In the genomic region with DNA sequence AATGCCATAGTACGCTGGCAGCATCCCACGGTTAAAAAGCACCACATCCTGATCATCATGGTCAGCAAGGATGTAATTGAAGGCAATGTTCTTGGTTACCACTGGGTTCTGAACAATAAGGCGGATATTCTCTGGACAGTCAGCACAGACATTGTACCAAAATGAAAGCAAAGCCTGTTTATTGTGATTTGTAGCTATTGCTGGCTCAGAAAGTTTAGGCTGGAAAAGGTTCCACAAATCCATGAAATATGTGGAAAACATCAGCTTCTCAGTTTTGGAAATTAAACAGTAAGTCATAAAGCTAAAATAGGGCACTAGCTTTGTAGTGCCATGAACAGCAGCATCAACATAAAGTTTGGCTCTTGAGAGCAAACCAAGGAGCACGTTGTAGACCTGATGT, we compare ENCODE assay signal across 1 cellular context.
A peak's percentile ranks its signal among the peaks of the same experiment; 100 is the strongest.
TF ChIP-seq lines count a peak whose summit lies in the region.

No MANE protein-coding gene starts in this region.

TF ChIP-seq in HepG2, 621 proteins besides CTCF, POLR2A, EP300 and RAD21:
- TF ChIP-seq KDM4B (CRISPR knock-in tag; IDR thresholded peaks at IDR 0.05) (no peak), RBM22 (optimal IDR thresholded peaks at IDR 0.05; ENCODE audit: low read length) (peak; percentile 45), ZNF83 (CRISPR knock-in tag; IDR thresholded peaks at IDR 0.05; ENCODE audit: borderline replicate concordance) (no peak)
- TF ChIP-seq, protein P1, sequence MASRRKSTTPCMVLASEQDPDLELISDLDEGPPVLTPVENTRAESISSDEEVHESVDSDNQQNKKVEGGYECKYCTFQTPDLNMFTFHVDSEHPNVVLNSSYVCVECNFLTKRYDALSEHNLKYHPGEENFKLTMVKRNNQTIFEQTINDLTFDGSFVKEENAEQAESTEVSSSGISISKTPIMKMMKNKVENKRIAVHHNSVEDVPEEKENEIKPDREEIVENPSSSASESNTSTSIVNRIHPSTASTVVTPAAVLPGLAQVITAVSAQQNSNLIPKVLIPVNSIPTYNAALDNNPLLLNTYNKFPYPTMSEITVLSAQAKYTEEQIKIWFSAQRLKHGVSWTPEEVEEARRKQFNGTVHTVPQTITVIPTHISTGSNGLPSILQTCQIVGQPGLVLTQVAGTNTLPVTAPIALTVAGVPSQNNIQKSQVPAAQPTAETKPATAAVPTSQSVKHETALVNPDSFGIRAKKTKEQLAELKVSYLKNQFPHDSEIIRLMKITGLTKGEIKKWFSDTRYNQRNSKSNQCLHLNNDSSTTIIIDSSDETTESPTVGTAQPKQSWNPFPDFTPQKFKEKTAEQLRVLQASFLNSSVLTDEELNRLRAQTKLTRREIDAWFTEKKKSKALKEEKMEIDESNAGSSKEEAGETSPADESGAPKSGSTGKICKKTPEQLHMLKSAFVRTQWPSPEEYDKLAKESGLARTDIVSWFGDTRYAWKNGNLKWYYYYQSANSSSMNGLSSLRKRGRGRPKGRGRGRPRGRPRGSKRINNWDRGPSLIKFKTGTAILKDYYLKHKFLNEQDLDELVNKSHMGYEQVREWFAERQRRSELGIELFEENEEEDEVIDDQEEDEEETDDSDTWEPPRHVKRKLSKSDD (CRISPR knock-in tag; IDR thresholded peaks at IDR 0.05; ENCODE audit: low read depth): no peak
